Comparison of ENCODE assay signal across 14 cellular contexts in the genomic region with DNA sequence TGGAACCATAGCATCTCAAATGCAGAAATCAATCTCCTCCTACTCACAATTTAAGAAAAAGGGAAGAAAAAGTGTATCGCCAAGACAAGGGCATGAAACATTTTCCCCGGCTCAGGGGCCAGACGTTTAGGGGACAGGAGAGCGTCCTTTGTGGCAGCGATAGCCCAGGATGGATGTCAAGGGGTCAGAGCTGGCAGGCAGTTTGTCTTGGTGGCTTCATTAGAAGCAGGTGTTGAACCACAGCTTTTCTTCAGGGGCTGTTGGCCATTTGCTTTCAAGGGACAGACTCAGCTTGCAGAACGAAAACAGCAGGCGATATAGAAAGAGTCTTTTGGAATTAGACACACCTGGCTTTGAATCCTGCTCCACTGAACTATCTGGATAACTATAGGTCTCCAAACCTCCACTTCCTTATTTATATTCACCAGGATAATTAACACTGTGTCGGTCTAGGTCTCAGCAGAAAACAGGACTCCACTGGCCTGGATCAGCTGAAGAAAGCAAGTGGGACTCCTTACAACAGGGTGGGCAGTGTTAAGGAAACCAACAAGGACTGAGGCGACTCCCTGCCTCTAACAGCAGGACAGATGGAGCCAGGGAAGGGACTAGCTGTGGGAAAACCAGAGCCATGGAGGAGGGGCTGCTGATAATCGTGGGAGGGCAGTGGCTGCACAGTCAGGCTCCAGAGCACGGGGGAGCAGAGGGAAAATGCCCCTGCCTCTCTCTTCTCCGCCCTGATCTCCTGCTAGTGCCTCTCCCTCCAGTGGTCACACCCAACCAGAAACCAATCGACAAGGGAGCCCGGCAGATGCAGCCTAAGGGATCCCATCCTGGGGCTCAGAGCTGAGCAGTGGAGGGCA.
DNase-seq lines count a peak whose midpoint lies in the region; ATAC-seq, FAIRE-seq and TF ChIP-seq lines count a peak whose summit lies in the region.
"Had no signal": no experiment of that assay in that cellular context is flagged by ENCODE, and none has a peak within 500 bp of the region (broad histone marks: within the 10 kb centered on the region; RNA-seq: fewer than 3 reads in every experiment).

No MANE protein-coding gene starts in this region.

- H3K9me3 ChIP-seq in BLaER1 = peaks cover 23% of the 10 kb centered on the region
- no peaks in the 10 kb centered on the region for H3K9me3 ChIP-seq in K562 (replicated peaks; ENCODE audit: control insufficient read depth, insufficient read depth, low read depth, low read length)
- H3K9me3 ChIP-seq in PC-9 (ENCODE audit: insufficient read depth, low read depth) = no peaks in the 10 kb centered on the region
- H3K9me3 ChIP-seq in effector memory CD4-positive, alpha-beta T cell (ENCODE audit: control insufficient read depth, low read length) = no peaks in the 10 kb centered on the region

- TF ChIP-seq CTCF in NB4 (IDR thresholded peaks at IDR 0.05; ENCODE audit: low read depth, low read length) (no peak), K562 (IDR thresholded peaks at IDR 0.05 in 2 of 3, conservative IDR thresholded peaks at IDR 0.05 in 1 of 3; ENCODE audit: insufficient read depth in 2 of 3, low read depth in 1 of 3, low read length in 3 of 3) (peak; percentile 19 to 26 (median 20); a peak in 2 of 6 replicates), PC-9 (conservative IDR thresholded peaks at IDR 0.05) (no peak)

- ATAC-seq in K562 = peak; percentile 76
- ATAC-seq: stimulated activated naive CD8-positive, alpha-beta T cell treated with anti-CD3 and anti-CD28 coated beads, Interleukin-15, amount 100 ng/mL, for 72 hours had no signal

- H3K27me3 ChIP-seq in BLaER1 (no peaks in the 10 kb centered on the region), K562 (ENCODE audit: control insufficient read depth in 2 of 2, insufficient read depth in 2 of 2, low read length in 2 of 2) (no peaks in the 10 kb centered on the region), mesendoderm (ENCODE audit: insufficient read depth, low read length, poor library complexity) (no peaks in the 10 kb centered on the region), PC-9 (ENCODE audit: insufficient read depth, low read depth) (no peaks in the 10 kb centered on the region)
- H3K27me3 ChIP-seq in effector memory CD4-positive, alpha-beta T cell (replicated peaks; ENCODE audit: control insufficient read depth, insufficient read depth, low read length, poor library complexity, severe bottlenecking) = no peaks in the 10 kb centered on the region
- H3K27me3 ChIP-seq: dorsolateral prefrontal cortex, SJCRH30 had no signal

- H4K5ac ChIP-seq in mesendoderm (ENCODE audit: low read length) = no peak overlapping the region

- H3K36me3 ChIP-seq in BLaER1 = peaks cover 11% of the 10 kb centered on the region; the same call in 1 of the 2 replicates
- H3K36me3 ChIP-seq in K562 (ENCODE audit: control insufficient read depth, insufficient read depth, low read length) = no peaks in the 10 kb centered on the region
- H3K36me3 ChIP-seq in mesendoderm (ENCODE audit: control insufficient read depth, insufficient read depth, low read length) = no peaks in the 10 kb centered on the region
- no peaks in the 10 kb centered on the region for H3K36me3 ChIP-seq in PC-9 (ENCODE audit: low read depth)
- no peaks in the 10 kb centered on the region for H3K36me3 ChIP-seq in effector memory CD4-positive, alpha-beta T cell (ENCODE audit: control insufficient read depth, insufficient read depth, low read length)
- H3K36me3 ChIP-seq: SJCRH30 had no signal

- no peak overlapping the region for H2BK5ac ChIP-seq in mesendoderm (ENCODE audit: low read length)

- H2AK5ac ChIP-seq in mesendoderm (ENCODE audit: low read length) = no peak overlapping the region

- H3K4me3 ChIP-seq in BLaER1 = peak overlapping the region; percentile 23; the same call in 1 of the 2 replicates
- no peak overlapping the region for H3K4me3 ChIP-seq in NB4 (ENCODE audit: low read depth, low read length)
- H3K4me3 ChIP-seq in K562 = no peak overlapping the region
- no peak overlapping the region for H3K4me3 ChIP-seq in mesendoderm (ENCODE audit: low read length)
- no peak overlapping the region for H3K4me3 ChIP-seq in PC-9
- H3K4me3 ChIP-seq in effector memory CD4-positive, alpha-beta T cell (ENCODE audit: insufficient read depth, low read depth, low read length, poor library complexity, severe bottlenecking) = no peak overlapping the region
- H3K4me3 ChIP-seq: dorsolateral prefrontal cortex, SJCRH30 had no signal

- H3K4me2 ChIP-seq in BLaER1 = peak overlapping the region; percentile 91
- peak overlapping the region; percentile 38; the same call in 1 of the 2 replicates for H3K4me2 ChIP-seq in K562 (ENCODE audit: insufficient read depth, low read length)
- no peak overlapping the region for H3K4me2 ChIP-seq in mesendoderm (ENCODE audit: low read length)
- H3K4me2 ChIP-seq in PC-9 = no peak overlapping the region

- H3F3A ChIP-seq in PC-9 (ENCODE audit: insufficient read depth, low read depth) = peaks cover 33% of the 10 kb centered on the region

- H3K9me1 ChIP-seq in K562 (ENCODE audit: control insufficient read depth, insufficient read depth, low read length) = no peaks in the 10 kb centered on the region

- in situ Hi-C loops in K562 (cut with MboI) = no loop called here

- peak overlapping the region; percentile 86 for H3K9ac ChIP-seq in BLaER1
- H3K9ac ChIP-seq in K562 (ENCODE audit: insufficient read depth in 1 of 2, low read depth in 2 of 2, low read length in 2 of 2) = peak overlapping the region; percentile 42 to 80; a peak in 3 of 4 replicates
- no peak overlapping the region for H3K9ac ChIP-seq in mesendoderm (ENCODE audit: low read length)

- H3K79me2 ChIP-seq in K562 (ENCODE audit: control insufficient read depth, insufficient read depth, low read length) = no peaks in the 10 kb centered on the region
- H3K79me2 ChIP-seq in mesendoderm (ENCODE audit: control insufficient read depth, insufficient read depth, low read length) = no peaks in the 10 kb centered on the region
- no peaks in the 10 kb centered on the region for H3K79me2 ChIP-seq in PC-9 (ENCODE audit: low read depth)

- TF ChIP-seq POLR2A in NB4 (IDR thresholded peaks at IDR 0.05; ENCODE audit: extremely low read depth, insufficient read length) (no peak), K562 (conservative IDR thresholded peaks at IDR 0.05) (no peak)

- CTCF ChIA-PET in K562 (lab: Yijun Ruan, JAX; ENCODE audit: low intra/inter-chr PET ratio) = no interaction called here
- CTCF ChIA-PET in PC-9 (lab: Charles Lee) = no interaction called here

- H2AFZ ChIP-seq in K562 (ENCODE audit: low read depth, low read length) = peak overlapping the region; percentile 97
- H2AFZ ChIP-seq in PC-9 = no peak overlapping the region

- H3K4me1 ChIP-seq in BLaER1 (peaks cover 75% of the 10 kb centered on the region), K562 (replicated peaks in 1 of 2; ENCODE audit: control insufficient read depth in 2 of 2, insufficient read depth in 2 of 2, low read length in 2 of 2) (peaks cover 21 to 37% of the 10 kb centered on the region in 2 experiments), mesendoderm (ENCODE audit: control insufficient read depth, low read depth, low read length) (peaks cover 10% of the 10 kb centered on the region), PC-9 (replicated peaks; ENCODE audit: insufficient read depth) (peaks cover 29% of the 10 kb centered on the region)
- peaks cover 3% of the 10 kb centered on the region for H3K4me1 ChIP-seq in effector memory CD4-positive, alpha-beta T cell (ENCODE audit: control insufficient read depth, insufficient read depth, low read length, poor library complexity, severe bottlenecking)

- H3K79me1 ChIP-seq in mesendoderm (ENCODE audit: low read length) = no peaks in the 10 kb centered on the region

- POLR2A ChIA-PET in K562 (lab: Yijun Ruan, JAX) (interaction anchor here (0.6 to 2.0 kb wide), 4 partner anchors 8 to 58 kb away, joined by 3 to 9 read pairs (median 3); no protein-coding TSS in a partner anchor), PC-9 (lab: Charles Lee; ENCODE audit: unreplicated experiment) (interaction anchor here (0.6 kb wide), 2 partner anchors 25 to 1114 kb away, joined by 5 to 7 read pairs; no protein-coding TSS in a partner anchor)

- TF ChIP-seq EP300 in K562 (IDR thresholded peaks at IDR 0.05; ENCODE audit: low read length) = no peak

- H3K27ac ChIP-seq in BLaER1 (peak overlapping the region; percentile 96), K562 (ENCODE audit: extremely low read depth, low read depth, low read length) (no peak overlapping the region), mesendoderm (ENCODE audit: low read depth, low read length) (no peak overlapping the region), PC-9 (no peak overlapping the region)
- H3K27ac ChIP-seq in effector memory CD4-positive, alpha-beta T cell (ENCODE audit: insufficient read depth, low read length, poor library complexity, severe bottlenecking) = no peak overlapping the region
- H3K27ac ChIP-seq: SJCRH30 had no signal

- no peak overlapping the region for H4K8ac ChIP-seq in mesendoderm (ENCODE audit: low read depth, low read length)

- intact Hi-C loops in K562 (cut with micrococcal nuclease) = no loop called here
- intact Hi-C loops in PC-9 (cut with micrococcal nuclease; ENCODE audit: unreplicated experiment) = loop anchor here (10.0 kb wide), 1 partner anchor 219 kb away; a partner anchor contains a TSS

- peak; percentile 6 for DNase-seq in NB4 (ENCODE audit: low read depth)
- peak in 3 of 4 experiments; percentile 41 to 56 (median 50) for DNase-seq in K562 (ENCODE audit: extremely low read depth in 1 of 4, low spot score in 3 of 4)
- DNase-seq in mesendoderm = peak; percentile 78
- DNase-seq in NCI-H446 (lab: John Stamatoyannopoulos, UW) = no peak
- no peak for DNase-seq in PC-9
- DNase-seq in effector memory CD4-positive, alpha-beta T cell = no peak
- no peak for DNase-seq in NAMALWA (ENCODE audit: low spot score)
- DNase-seq: activated gamma-delta T cell; NCI-H187; stimulated activated naive CD8-positive, alpha-beta T cell treated with anti-CD3 and anti-CD28 coated beads, Interleukin-15, amount 100 ng/mL, for 72 hours had no signal

- 43% methylated on average over 13 of the region's 14 CpGs for WGBS in K562 (ENCODE audit: insufficient coverage, low coverage, missing lambda C conversion rate)
- WGBS in mesendoderm (ENCODE audit: extremely low coverage, insufficient coverage, low lambda C conversion rate) = no CpG with 5 or more reads among the region's 14 CpGs

- H2BK120ac ChIP-seq in mesendoderm (ENCODE audit: low read depth, low read length) = no peak overlapping the region

- H3K18ac ChIP-seq in mesendoderm (ENCODE audit: low read length) = no peak overlapping the region

- H3K4ac ChIP-seq in mesendoderm (ENCODE audit: low read depth, low read length) = no peak overlapping the region

- H2BK15ac ChIP-seq in mesendoderm (replicated peaks; ENCODE audit: low read depth) = no peak overlapping the region

- H4K20me1 ChIP-seq in BLaER1 (no peaks in the 10 kb centered on the region), K562 (replicated peaks; ENCODE audit: control insufficient read depth, insufficient read depth, low read length) (no peaks in the 10 kb centered on the region), PC-9 (ENCODE audit: insufficient read depth) (no peaks in the 10 kb centered on the region)

- H3K56ac ChIP-seq in mesendoderm (ENCODE audit: low read length) = peak overlapping the region; percentile 39

- FAIRE-seq in K562 (lab: Jason Lieb, UNC) = no peak
- FAIRE-seq: GM18507 had no signal

- peak in 1 of 2 experiments; percentile 48; a peak in 2 of 4 replicates for TF ChIP-seq RAD21 in K562 (CRISPR knock-in tag; conservative IDR thresholded peaks at IDR 0.05 in 1 of 2, IDR thresholded peaks at IDR 0.05 in 1 of 2)

- no peak overlapping the region for H3K23ac ChIP-seq in mesendoderm (ENCODE audit: low read length)

- no TSS peak for BruUV-seq in K562 (replicated peaks; lab: Mats Ljungman, UMichigan)
- no TSS peak for BruUV-seq in PC-9 (replicated peaks; lab: Mats Ljungman, UMichigan)

- H3K9me2 ChIP-seq in PC-9 (ENCODE audit: insufficient read depth) = no peaks in the 10 kb centered on the region

Comparison
In these comparisons a context has a peak if more than half of its experiments do, and no peak if none do; other contexts are left out.
1. H3K4me2 ChIP-seq: peak in BLaER1 (single experiment) and K562 (single experiment); none in mesendoderm (single experiment) and PC-9 (single experiment).
2. DNase-seq: peak in NB4 (single experiment), K562 (3 of 4) and mesendoderm (single experiment); none in NCI-H446 (0 of 2), PC-9 (0 of 2), effector memory CD4-positive, alpha-beta T cell (0 of 3) and NAMALWA (single experiment).
3. CTCF ChIP-seq: peak in K562 (3 of 3); none in NB4 (single experiment) and PC-9 (single experiment).